12 cellular contexts compared by ENCODE assay signal in genomic region chr14:97106166-97106565, GRCh38.
DNase-seq lines count a peak whose midpoint lies in the region; ATAC-seq lines count a peak whose summit lies in the region.
"Had no signal": no experiment of that assay in that cellular context is flagged by ENCODE, and none has a peak within 500 bp of the region (broad histone marks: within the 10 kb centered on the region; RNA-seq: fewer than 3 reads in every experiment).

No MANE protein-coding gene starts in this region.

- ATAC-seq in GM19023 (IDR thresholded peaks at IDR 0.05; ENCODE audit: unreplicated experiment) (peak; percentile 69), HG02938 (IDR thresholded peaks at IDR 0.05; ENCODE audit: unreplicated experiment) (peak; percentile 83), HG03095 (IDR thresholded peaks at IDR 0.05; ENCODE audit: unreplicated experiment) (no peak)
- ATAC-seq in activated CD8-positive, alpha-beta T cell treated with anti-CD3 and anti-CD28 coated beads, Interleukin-2, amount 10 ng/mL, durations not matched to agents 7 days and 5 days: peak; percentile 19
- ATAC-seq: HepG2 had no signal

- POLR2A ChIA-PET in activated CD8-positive, alpha-beta T cell treated with anti-CD3 and anti-CD28 coated beads, Interleukin-2, amount 10 ng/mL, durations not matched to agents 7 days and 5 days (lab: Charles Lee): no interaction called here

- CTCF ChIA-PET in activated CD8-positive, alpha-beta T cell treated with anti-CD3 and anti-CD28 coated beads, Interleukin-2, amount 10 ng/mL, durations not matched to agents 7 days and 5 days (lab: Charles Lee): interaction anchor here (1.5 kb wide), 1 partner anchor 14 kb away, joined by 5 read pairs; no protein-coding TSS in a partner anchor

- no peak overlapping the region for H3K4me3 Mint-ChIP-seq in activated CD8-positive, alpha-beta T cell treated with anti-CD3 and anti-CD28 coated beads, Interleukin-2, amount 10 ng/mL, durations not matched to agents 7 days and 5 days
- H3K4me3 Mint-ChIP-seq: dendritic cell treated with granulocyte-macrophage colony-stimulating factor and Interleukin-4, amounts not matched to agents 40 ng/mL and 50 ng/mL, for 4 days; T-helper 1 cell treated with Interleukin-12 subunit alpha and Interleukin-12 subunit beta and Interleukin-4 antibody, amounts not matched to agents 30 μg/mL and 1 μg/mL, for 36 hours had no signal

- peaks cover 4% of the 10 kb centered on the region for H3K9me3 Mint-ChIP-seq in activated CD8-positive, alpha-beta T cell treated with anti-CD3 and anti-CD28 coated beads, Interleukin-2, amount 10 ng/mL, durations not matched to agents 7 days and 5 days (ENCODE audit: insufficient read depth)
- H3K9me3 Mint-ChIP-seq: dendritic cell treated with granulocyte-macrophage colony-stimulating factor and Interleukin-4, amounts not matched to agents 40 ng/mL and 50 ng/mL, for 4 days had no signal

- no peak overlapping the region for H3K27ac Mint-ChIP-seq in activated CD8-positive, alpha-beta T cell treated with anti-CD3 and anti-CD28 coated beads, Interleukin-2, amount 10 ng/mL, durations not matched to agents 7 days and 5 days
- H3K27ac Mint-ChIP-seq: dendritic cell treated with granulocyte-macrophage colony-stimulating factor and Interleukin-4, amounts not matched to agents 40 ng/mL and 50 ng/mL, for 4 days; T-helper 1 cell treated with Interleukin-12 subunit alpha and Interleukin-12 subunit beta and Interleukin-4 antibody, amounts not matched to agents 30 μg/mL and 1 μg/mL, for 36 hours had no signal

- DNase-seq in Daoy (ENCODE audit: low read depth) (peak; percentile 48), GM03348 (ENCODE audit: low spot score) (no peak), NCI-H187 (lab: John Stamatoyannopoulos, UW) (no peak), NCI-H226 (no peak)
- DNase-seq in activated CD8-positive, alpha-beta T cell treated with anti-CD3 and anti-CD28 coated beads, Interleukin-2, amount 10 ng/mL, durations not matched to agents 7 days and 5 days: peak; percentile 31
- DNase-seq: stimulated activated CD4-positive, alpha-beta T cell treated with anti-CD3 and anti-CD28 coated beads, Interleukin-4, amount 100 ng/mL, for 4 hours had no signal

- peaks cover 16% of the 10 kb centered on the region for H3K27me3 Mint-ChIP-seq in activated CD8-positive, alpha-beta T cell treated with anti-CD3 and anti-CD28 coated beads, Interleukin-2, amount 10 ng/mL, durations not matched to agents 7 days and 5 days (ENCODE audit: low read depth)

- H3K4me1 Mint-ChIP-seq in activated CD8-positive, alpha-beta T cell treated with anti-CD3 and anti-CD28 coated beads, Interleukin-2, amount 10 ng/mL, durations not matched to agents 7 days and 5 days (ENCODE audit: low read depth): peaks cover 6% of the 10 kb centered on the region

- peaks cover 4% of the 10 kb centered on the region for H3K36me3 Mint-ChIP-seq in activated CD8-positive, alpha-beta T cell treated with anti-CD3 and anti-CD28 coated beads, Interleukin-2, amount 10 ng/mL, durations not matched to agents 7 days and 5 days (ENCODE audit: low read depth)

Comparison
In these comparisons a context has a peak if more than half of its experiments do, and no peak if none do; other contexts are left out.
1. DNase-seq: peak in Daoy (single experiment) and activated CD8-positive, alpha-beta T cell treated with anti-CD3 and anti-CD28 coated beads, Interleukin-2, amount 10 ng/mL, durations not matched to agents 7 days and 5 days (single experiment); none in GM03348 (single experiment), NCI-H187 (0 of 2) and NCI-H226 (single experiment).